In the genomic region with DNA sequence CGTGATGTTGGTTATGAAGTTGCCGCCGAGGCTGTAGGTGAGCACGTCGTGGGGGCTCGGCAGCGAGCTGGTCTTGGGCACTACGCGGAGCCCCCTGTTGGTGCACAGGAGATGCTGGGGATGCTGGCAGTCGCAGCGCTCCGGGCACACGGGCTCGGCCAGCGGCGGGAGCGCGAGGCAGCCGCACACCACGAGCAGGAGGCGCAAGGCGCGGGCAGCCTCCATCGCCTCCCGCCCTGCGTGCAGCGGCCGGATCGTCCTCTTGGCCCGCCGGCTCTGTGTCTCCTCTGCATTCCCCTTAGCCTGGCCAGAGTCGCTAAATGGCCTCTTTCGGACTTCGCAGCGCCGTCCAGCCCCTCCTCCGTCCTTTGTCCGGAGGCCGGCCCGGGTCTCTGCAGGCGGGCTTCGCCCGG, we compare ENCODE assay signal across 11 cellular contexts. TPM values are rescaled to one million over a fixed set of nuclear protein-coding genes. Genes with fewer than 3 reads are reported as not detected.
A peak's percentile ranks its signal among the peaks of the same experiment; 100 is the strongest.
DNase-seq lines count a peak whose midpoint lies in the region; ATAC-seq lines count a peak whose summit lies in the region.
"Had no signal": no experiment of that assay in that cellular context is flagged by ENCODE, and none has a peak within 500 bp of the region (broad histone marks: within the 10 kb centered on the region; RNA-seq: fewer than 3 reads in every experiment).

No MANE protein-coding gene starts in this region.

- H2AFZ ChIP-seq in GM23248 = peak overlapping the region; percentile 80

- H3K36me3 ChIP-seq in GM23248 (ENCODE audit: low read depth) = no peaks in the 10 kb centered on the region

- peaks cover 32% of the 10 kb centered on the region; the same call in 1 of the 2 replicates for H3K27me3 ChIP-seq in GM23248 (replicated peaks; ENCODE audit: insufficient read depth)

- no peak overlapping the region for H3K27ac ChIP-seq in GM23248
- H3K27ac ChIP-seq: epithelial cell of prostate had no signal

- H3K36me3 Mint-ChIP-seq in stimulated activated naive B cell treated with anti-CD40 and anti-IgM and Interleukin-4, amounts not matched to agents 10 μg/mL and 1 μg/mL and 100 μg/mL, for 72 hours = no peaks in the 10 kb centered on the region

- WGBS in GM23248 (ENCODE audit: low coverage in 1 of 2, low lambda C conversion rate in 2 of 2, missing lambda C conversion rate in 2 of 2), 2 experiments = 2 to 3% methylated on average over 41 to 42 of the region's 43 CpGs

- DNase-seq in GM23248 (peak; percentile 51), astrocyte of the hippocampus (ENCODE audit: low read depth, low spot score) (peak; percentile 41), iPS-NIHi7 (ENCODE audit: extremely low spot score) (peak; percentile 40), NK-92 (lab: John Stamatoyannopoulos, UW; ENCODE audit: unreplicated experiment) (no peak), NCI-H1694 treated with DMSO at 0.1 percent for 48 hours (lab: John Stamatoyannopoulos, UW) (no peak), cerebellar cortex (ENCODE audit: low spot score) (no peak)
- DNase-seq in stimulated activated naive B cell treated with anti-CD40 and anti-IgM and Interleukin-4, amounts not matched to agents 10 μg/mL and 1 μg/mL and 100 μg/mL, for 72 hours = no peak
- DNase-seq: stimulated activated naive CD4-positive, alpha-beta T cell treated with Interleukin-2 at 50 U/mL for 16 hours had no signal

- H4K20me1 ChIP-seq in GM23248 (ENCODE audit: insufficient read depth) = no peaks in the 10 kb centered on the region

- H3K9me3 Mint-ChIP-seq in stimulated activated naive B cell treated with anti-CD40 and anti-IgM and Interleukin-4, amounts not matched to agents 10 μg/mL and 1 μg/mL and 100 μg/mL, for 72 hours = no peaks in the 10 kb centered on the region

- peak overlapping the region; percentile 12 to 25 for H3K4me3 Mint-ChIP-seq in stimulated activated naive B cell treated with anti-CD40 and anti-IgM and Interleukin-4, amounts not matched to agents 10 μg/mL and 1 μg/mL and 100 μg/mL, for 72 hours

- H3F3A ChIP-seq in GM23248 (ENCODE audit: insufficient read depth) = no peaks in the 10 kb centered on the region

- peaks cover 56 to 85% of the 10 kb centered on the region in 2 donors for H3K27me3 Mint-ChIP-seq in stimulated activated naive B cell treated with anti-CD40 and anti-IgM and Interleukin-4, amounts not matched to agents 10 μg/mL and 1 μg/mL and 100 μg/mL, for 72 hours

- H3K9me2 ChIP-seq in GM23248 (ENCODE audit: insufficient read depth) = no peaks in the 10 kb centered on the region

- in situ Hi-C loops in GM23248 (cut with MboI) = no loop called here

- peak overlapping the region; percentile 68 for H3K4me3 ChIP-seq in GM23248

- no peaks in the 10 kb centered on the region for H3K9me3 ChIP-seq in GM23248 (ENCODE audit: low read depth)

- no peaks in the 10 kb centered on the region for H3K79me2 ChIP-seq in GM23248 (ENCODE audit: insufficient read depth)

- peak overlapping the region; percentile 78 for H3K4me2 ChIP-seq in GM23248 (ENCODE audit: unreplicated experiment)

- H3K9ac ChIP-seq in GM23248 = no peak overlapping the region

- no peak for ATAC-seq in stimulated activated naive B cell treated with anti-CD40 and anti-IgM and Interleukin-4, amounts not matched to agents 10 μg/mL and 1 μg/mL and 100 μg/mL, for 72 hours (replicated peaks)
- no peak for ATAC-seq in GM21786 (IDR thresholded peaks at IDR 0.05; ENCODE audit: unreplicated experiment)
- ATAC-seq: Panc1 had no signal

- H3K4me1 Mint-ChIP-seq in stimulated activated naive B cell treated with anti-CD40 and anti-IgM and Interleukin-4, amounts not matched to agents 10 μg/mL and 1 μg/mL and 100 μg/mL, for 72 hours = peaks cover 18 to 33% of the 10 kb centered on the region in 2 donors

- H3K27ac Mint-ChIP-seq in stimulated activated naive B cell treated with anti-CD40 and anti-IgM and Interleukin-4, amounts not matched to agents 10 μg/mL and 1 μg/mL and 100 μg/mL, for 72 hours = peak overlapping the region; percentile 88

- no peaks in the 10 kb centered on the region for H3K4me1 ChIP-seq in GM23248 (ENCODE audit: insufficient read depth)

RNA-seq across cellular contexts. Expression of gene TRIL, which starts 0.3 kb away (rescaled TPM):
- 0.32 and 0.38 TPM in 2 replicates for total RNA-seq in GM23248 (2014; rRNA removed; shearing (Covaris generic))
- 0.08 TPM in 2 replicates for polyA plus RNA-seq in GM23248 (2016; fragmentation: Nextera tagmentation; extraction: Ambion mirVana)

Comparison
In these comparisons a context has a peak if more than half of its experiments do, and no peak if none do; other contexts are left out.
1. DNase-seq: peak in GM23248 (single experiment), astrocyte of the hippocampus (single experiment) and iPS-NIHi7 (single experiment); none in stimulated activated naive B cell treated with anti-CD40 and anti-IgM and Interleukin-4, amounts not matched to agents 10 μg/mL and 1 μg/mL and 100 μg/mL, for 72 hours (single experiment), NK-92 (single experiment), NCI-H1694 treated with DMSO at 0.1 percent for 48 hours (single experiment) and cerebellar cortex (single experiment).